1 cellular context compared by ENCODE assay signal in genomic region chr13:99559560-99559959, GRCh38.
TF ChIP-seq lines count a peak whose summit lies in the region.

No MANE protein-coding gene starts in this region.

TF ChIP-seq in HepG2, 621 proteins besides CTCF, POLR2A, EP300 and RAD21 (continued from another document and continues in another):
- TF ChIP-seq ARID4A (CRISPR knock-in tag; IDR thresholded peaks at IDR 0.05; ENCODE audit: borderline replicate concordance) (no peak; the same call in 1 of the 2 replicates), GRHL1 (CRISPR knock-in tag; conservative IDR thresholded peaks at IDR 0.05) (no peak), BCLAF1 (IDR thresholded peaks at IDR 0.05) (no peak), ZNF703 (CRISPR knock-in tag; IDR thresholded peaks at IDR 0.05; ENCODE audit: borderline replicate concordance) (no peak), ARID3A (IDR thresholded peaks at IDR 0.05; ENCODE audit: low read depth, low read length) (no peak), ZBTB1 (CRISPR knock-in tag; IDR thresholded peaks at IDR 0.05; ENCODE audit: borderline replicate concordance) (no peak), ZFP1 (CRISPR knock-in tag; IDR thresholded peaks at IDR 0.05) (peak; percentile 81; the same call in 1 of the 2 replicates), FOXA3 (CRISPR knock-in tag; IDR thresholded peaks at IDR 0.05) (peak; percentile 74), RBM39 (IDR thresholded peaks at IDR 0.05; ENCODE audit: low read depth, low read length, poor library complexity, severe bottlenecking) (no peak), ZNF260 (CRISPR knock-in tag; IDR thresholded peaks at IDR 0.05; ENCODE audit: borderline replicate concordance, low read depth) (no peak), ZHX2 (IDR thresholded peaks at IDR 0.05; ENCODE audit: low read depth) (no peak), ZHX2 (CRISPR knock-in tag; IDR thresholded peaks at IDR 0.05; ENCODE audit: borderline replicate concordance) (no peak), ATRX (CRISPR knock-in tag; IDR thresholded peaks at IDR 0.05; ENCODE audit: borderline replicate concordance) (no peak), RNF219 (CRISPR knock-in tag; IDR thresholded peaks at IDR 0.05) (no peak), SNAPC5 (CRISPR knock-in tag; IDR thresholded peaks at IDR 0.05; ENCODE audit: borderline replicate concordance) (no peak), ZBTB49 (CRISPR knock-in tag; IDR thresholded peaks at IDR 0.05; ENCODE audit: borderline replicate concordance) (no peak), ZIK1 (CRISPR knock-in tag; IDR thresholded peaks at IDR 0.05; ENCODE audit: borderline replicate concordance, low read depth) (no peak), HNRNPL (IDR thresholded peaks at IDR 0.05; ENCODE audit: low read depth, low read length) (no peak), SP140L (CRISPR knock-in tag; IDR thresholded peaks at IDR 0.05; ENCODE audit: borderline replicate concordance) (no peak), MLXIP (CRISPR knock-in tag; IDR thresholded peaks at IDR 0.05; ENCODE audit: borderline replicate concordance) (no peak), NFE2L1 (CRISPR knock-in tag; IDR thresholded peaks at IDR 0.05; ENCODE audit: borderline replicate concordance) (no peak), DMAP1 (CRISPR knock-in tag; IDR thresholded peaks at IDR 0.05) (peak; percentile 50; the same call in 1 of the 2 replicates), MED1 (CRISPR knock-in tag; IDR thresholded peaks at IDR 0.05) (peak; percentile 68)
